ENCODE assay signal across 1 cellular context in genomic region chr3:44648564-44649229, GRCh38.
TF ChIP-seq lines count a peak whose summit lies in the region.

Gene ZNF35 (plus strand): TSS chr3:44648732. CDS start chr3:44651068, 2,336 bp downstream.

TF ChIP-seq in K562, 482 proteins besides CTCF, POLR2A, EP300 and RAD21 (continued from another document and continues in another):
- TF ChIP-seq GMEB1 (CRISPR knock-in tag; IDR thresholded peaks at IDR 0.05) (peak; percentile 49; the same call in 1 of the 2 replicates), MAZ (CRISPR knock-in tag; conservative IDR thresholded peaks at IDR 0.05 in 1 of 2, IDR thresholded peaks at IDR 0.05 in 1 of 2) (peak; percentile 70 to 87), SMAD2 (IDR thresholded peaks at IDR 0.05; ENCODE audit: low read depth, low read length) (no peak), ZNF445 (CRISPR knock-in tag; IDR thresholded peaks at IDR 0.05; ENCODE audit: low read depth) (no peak), THAP12 (CRISPR knock-in tag; IDR thresholded peaks at IDR 0.05) (peak; percentile 99), MTF1 (CRISPR knock-in tag; IDR thresholded peaks at IDR 0.05; ENCODE audit: borderline replicate concordance) (no peak), RBBP5 (IDR thresholded peaks at IDR 0.05; ENCODE audit: borderline replicate concordance, insufficient read depth, low read length, poor library complexity, severe bottlenecking) (peak; percentile 80), XRCC4 (IDR thresholded peaks at IDR 0.05; ENCODE audit: extremely low read depth, insufficient read depth, insufficient read length) (no peak), E2F8 (IDR thresholded peaks at IDR 0.05; ENCODE audit: low read depth, partially characterized antibody) (peak; percentile 86), E4F1 (CRISPR knock-in tag; IDR thresholded peaks at IDR 0.05; ENCODE audit: borderline replicate concordance) (no peak), TFAP4 (CRISPR knock-in tag; IDR thresholded peaks at IDR 0.05; ENCODE audit: borderline replicate concordance) (peak; percentile 77; the same call in 1 of the 2 replicates), CREM (IDR thresholded peaks at IDR 0.05; ENCODE audit: low read depth) (peak; percentile 23; the same call in 1 of the 2 replicates), PCBP2 (IDR thresholded peaks at IDR 0.05; ENCODE audit: low read depth, low read length, poor library complexity, severe bottlenecking) (no peak), PBX2 (CRISPR knock-in tag; IDR thresholded peaks at IDR 0.05; ENCODE audit: low read depth) (no peak), PBX2 (tag; conservative IDR thresholded peaks at IDR 0.05; ENCODE audit: low read depth) (no peak), ZNF212 (CRISPR knock-in tag; IDR thresholded peaks at IDR 0.05) (no peak), BCL6 (CRISPR knock-in tag; IDR thresholded peaks at IDR 0.05) (no peak), CTBP1 (IDR thresholded peaks at IDR 0.05; ENCODE audit: borderline replicate concordance) (peak; percentile 80; the same call in 1 of the 2 replicates), SRSF7 (optimal IDR thresholded peaks at IDR 0.05; ENCODE audit: low read depth, low read length) (no peak), MTA2 (IDR thresholded peaks at IDR 0.05; ENCODE audit: low read depth) (no peak), SNIP1 (IDR thresholded peaks at IDR 0.05; ENCODE audit: low read depth) (peak; percentile 93), ZNF785 (CRISPR knock-in tag; IDR thresholded peaks at IDR 0.05) (no peak), ETS2 (tag; IDR thresholded peaks at IDR 0.05; ENCODE audit: borderline replicate concordance, poor library complexity, severe bottlenecking) (no peak), USF1 (CRISPR knock-in tag; IDR thresholded peaks at IDR 0.05) (no peak), ZNF583 (CRISPR knock-in tag; IDR thresholded peaks at IDR 0.05) (peak; percentile 19; the same call in 1 of the 2 replicates), ID3 (CRISPR knock-in tag; IDR thresholded peaks at IDR 0.05) (no peak), ID3 (tag; IDR thresholded peaks at IDR 0.05) (peak; percentile 43; the same call in 1 of the 2 replicates), ASH1L (IDR thresholded peaks at IDR 0.05; ENCODE audit: borderline replicate concordance, low read depth, partially characterized antibody) (no peak), MYBL2 (IDR thresholded peaks at IDR 0.05; ENCODE audit: low read depth) (no peak), MYBL2 (CRISPR knock-in tag; IDR thresholded peaks at IDR 0.05; ENCODE audit: borderline replicate concordance) (no peak), JUN (IDR thresholded peaks at IDR 0.05; ENCODE audit: borderline replicate concordance, low read depth, low read length) (0 out of 2 replicates have a peak, but pooled peaks have one; percentile 22), JUN (CRISPR knock-in tag; IDR thresholded peaks at IDR 0.05; ENCODE audit: borderline replicate concordance) (no peak), PRPF4 (IDR thresholded peaks at IDR 0.05; ENCODE audit: insufficient read depth, low read depth, low read length, poor library complexity, severe bottlenecking) (no peak), NFXL1 (CRISPR knock-in tag; IDR thresholded peaks at IDR 0.05) (no peak), NFIX (CRISPR knock-in tag; IDR thresholded peaks at IDR 0.05; ENCODE audit: low read depth) (no peak), ZNF24 (IDR thresholded peaks at IDR 0.05) (no peak), E2F3 (CRISPR knock-in tag; IDR thresholded peaks at IDR 0.05) (no peak), PURB (CRISPR knock-in tag; IDR thresholded peaks at IDR 0.05; ENCODE audit: low read depth) (no peak), ZNF561 (CRISPR knock-in tag; conservative IDR thresholded peaks at IDR 0.05) (no peak), HNRNPLL (IDR thresholded peaks at IDR 0.05; ENCODE audit: low read depth, low read length, poor library complexity, severe bottlenecking) (no peak), NFIC (IDR thresholded peaks at IDR 0.05) (peak; percentile 46; the same call in 1 of the 2 replicates), MTA1 (IDR thresholded peaks at IDR 0.05; ENCODE audit: borderline replicate concordance) (no peak; the same call in 1 of the 2 replicates), ZNF444 (CRISPR knock-in tag; IDR thresholded peaks at IDR 0.05) (no peak), TEAD4 (IDR thresholded peaks at IDR 0.05; ENCODE audit: low read length) (no peak; the same call in 1 of the 2 replicates), TEAD4 (CRISPR knock-in tag; IDR thresholded peaks at IDR 0.05; ENCODE audit: borderline replicate concordance) (no peak), REST (CRISPR knock-in tag; IDR thresholded peaks at IDR 0.05; ENCODE audit: low read depth) (0 out of 2 replicates have a peak, but pooled peaks have one; percentile 43), HNRNPUL1 (IDR thresholded peaks at IDR 0.05; ENCODE audit: low read length) (no peak), HMG20B (CRISPR knock-in tag; IDR thresholded peaks at IDR 0.05) (no peak), JUNB (CRISPR knock-in tag; conservative IDR thresholded peaks at IDR 0.05) (no peak), PYGO2 (tag; IDR thresholded peaks at IDR 0.05) (no peak), POLR2AphosphoS2 (IDR thresholded peaks at IDR 0.05; ENCODE audit: low read length) (peak; percentile 87)
